Comparison of ENCODE assay signal across 8 cellular contexts in genomic region chr9:68999393-69000105, GRCh38. TPM values are rescaled to one million over a fixed set of nuclear protein-coding genes. Genes with fewer than 3 reads are reported as not detected.
DNase-seq lines count a peak whose midpoint lies in the region; ATAC-seq and TF ChIP-seq lines count a peak whose summit lies in the region.

No MANE protein-coding gene starts in this region.

- H3K27ac Mint-ChIP-seq in HFFc6: no peak overlapping the region

- H3K9me3 ChIP-seq in left ventricle myocardium inferior (replicated peaks): no peaks in the 10 kb centered on the region

- TF ChIP-seq CTCF in GM12874 (IDR thresholded peaks at IDR 0.05; ENCODE audit: insufficient read depth, low read depth, low read length): peak; percentile 81
- TF ChIP-seq CTCF in HFFc6 (IDR thresholded peaks at IDR 0.05): peak; percentile 82
- TF ChIP-seq CTCF in NB4 (IDR thresholded peaks at IDR 0.05; ENCODE audit: low read depth, low read length): peak; percentile 68
- TF ChIP-seq CTCF in left ventricle myocardium inferior (IDR thresholded peaks at IDR 0.05; ENCODE audit: borderline replicate concordance): peak; percentile 84
- TF ChIP-seq CTCF in retinal pigment epithelial cell (conservative IDR thresholded peaks at IDR 0.05; ENCODE audit: low read depth, low read length): peak; percentile 95

- H3K27ac ChIP-seq in left ventricle myocardium inferior (replicated peaks): peak overlapping the region; percentile 73

- peaks cover 43% of the 10 kb centered on the region for H3K4me1 ChIP-seq in left ventricle myocardium inferior

- no peak for TF ChIP-seq POLR2A in NB4 (IDR thresholded peaks at IDR 0.05; ENCODE audit: extremely low read depth, insufficient read length)

- intact Hi-C loops in left ventricle myocardium inferior (cut with micrococcal nuclease): loop anchor here (10.0 kb wide), 1 partner anchor 415 kb away; no protein-coding TSS in a partner anchor

- H3K4me3 ChIP-seq in NB4 (ENCODE audit: low read depth, low read length) (no peak overlapping the region), left ventricle myocardium inferior (no peak overlapping the region), retinal pigment epithelial cell (ENCODE audit: low read length) (no peak overlapping the region)

- ATAC-seq in HG03571 (IDR thresholded peaks at IDR 0.05; ENCODE audit: unreplicated experiment): no peak

- H3K9me3 Mint-ChIP-seq in HFFc6: no peaks in the 10 kb centered on the region

- H3K36me3 Mint-ChIP-seq in HFFc6 (ENCODE audit: low read depth): no peaks in the 10 kb centered on the region

- no peak overlapping the region for H3K4me3 Mint-ChIP-seq in HFFc6

- DNase-seq in HFFc6 (peak; percentile 72), NB4 (ENCODE audit: low read depth) (peak; percentile 69), T follicular helper cell (ENCODE audit: low read depth) (peak; percentile 51), amniotic stem cell (lab: John Stamatoyannopoulos, UW) (peak; percentile 44), left ventricle myocardium inferior (peak; percentile 30), retinal pigment epithelial cell (ENCODE audit: low read depth) (peak; percentile 73)

- H3K4me1 Mint-ChIP-seq in HFFc6 (ENCODE audit: low read depth): no peaks in the 10 kb centered on the region

- H3K27me3 Mint-ChIP-seq in HFFc6 (ENCODE audit: insufficient read depth): peaks cover 12% of the 10 kb centered on the region

- no peaks in the 10 kb centered on the region for H3K27me3 ChIP-seq in left ventricle myocardium inferior (ENCODE audit: low read depth)

- no peaks in the 10 kb centered on the region for H3K36me3 ChIP-seq in left ventricle myocardium inferior

RNA-seq across cellular contexts. Expression of gene PRKACG, which starts 14.4 kb away (rescaled TPM):
- total RNA-seq in HFFc6 (2021; fragmentation: NEBNext Ultra II Directional; extraction: Animal tissue kit (Norgen Biotek cat#: 25700)): not detected
- not detected for total RNA-seq in left ventricle myocardium inferior

RNA-seq across cellular contexts. Expression of gene FXN, which starts 36.0 kb away (rescaled TPM):
- 10 to 100 TPM; 17.3 to 22.3 (median 18.5) TPM for total RNA-seq in HFFc6 (2021; fragmentation: NEBNext Ultra II Directional; extraction: Animal tissue kit (Norgen Biotek cat#: 25700))
- total RNA-seq in left ventricle myocardium inferior: 43.4 TPM
